Comparison of ENCODE assay signal across 1 cellular context in genomic region chr2:43241558-43241957, GRCh38.
TF ChIP-seq lines count a peak whose summit lies in the region.

No MANE protein-coding gene starts in this region.

TF ChIP-seq in K562, 482 proteins besides CTCF, POLR2A, EP300 and RAD21:
- TF ChIP-seq ARID3B (CRISPR knock-in tag; IDR thresholded peaks at IDR 0.05; ENCODE audit: borderline replicate concordance) (no peak), ZNF609 (CRISPR knock-in tag; IDR thresholded peaks at IDR 0.05; ENCODE audit: borderline replicate concordance) (no peak), MTA2 (IDR thresholded peaks at IDR 0.05; ENCODE audit: low read depth) (no peak), SP1 (CRISPR knock-in tag; IDR thresholded peaks at IDR 0.05) (no peak), ARID4B (CRISPR knock-in tag; IDR thresholded peaks at IDR 0.05) (no peak), SMAD2 (IDR thresholded peaks at IDR 0.05; ENCODE audit: low read depth, low read length) (no peak), PTBP1 (IDR thresholded peaks at IDR 0.05; ENCODE audit: low read depth, low read length) (no peak), MEIS2 (IDR thresholded peaks at IDR 0.05; ENCODE audit: partially characterized antibody) (no peak), HMGXB4 (CRISPR knock-in tag; IDR thresholded peaks at IDR 0.05) (no peak), WHSC1 (IDR thresholded peaks at IDR 0.05; ENCODE audit: low read length) (no peak), ILF3 (IDR thresholded peaks at IDR 0.05; ENCODE audit: borderline replicate concordance) (no peak), L3MBTL2 (IDR thresholded peaks at IDR 0.05) (no peak), ID3 (CRISPR knock-in tag; IDR thresholded peaks at IDR 0.05) (no peak), ID3 (tag; IDR thresholded peaks at IDR 0.05) (no peak)
TF ChIP-seq in K562: peak in this region for 0.
